ENCODE assay signal across 12 cellular contexts in genomic region chr19:11479090-11479469, GRCh38. TPM values are rescaled to one million over a fixed set of nuclear protein-coding genes. Genes with fewer than 3 reads are reported as not detected.
DNase-seq lines count a peak whose midpoint lies in the region; ATAC-seq and TF ChIP-seq lines count a peak whose summit lies in the region.
"Had no signal": no experiment of that assay in that cellular context is flagged by ENCODE, and none has a peak within 500 bp of the region (broad histone marks: within the 10 kb centered on the region; RNA-seq: fewer than 3 reads in every experiment).

No MANE protein-coding gene starts in this region.

- peak overlapping the region; percentile 62 for H3K27ac Mint-ChIP-seq in activated CD4-positive, alpha-beta T cell treated with anti-CD3 and anti-CD28 coated beads, Interleukin-2, amount 10 ng/mL, durations not matched to agents 7 days and 5 days
- no peak overlapping the region for H3K27ac Mint-ChIP-seq in endothelial cell (ENCODE audit: unreplicated experiment)
- H3K27ac Mint-ChIP-seq in stimulated activated effector memory CD8-positive, alpha-beta T cell treated with anti-CD3 and anti-CD28 coated beads, Interleukin-12 subunit alpha, Interleukin-12 subunit beta, amount 100 ng/mL, for 72 hours, result no peak overlapping the region
- H3K27ac Mint-ChIP-seq: activated naive CD4-positive, alpha-beta T cell treated with anti-CD3 and anti-CD28 coated beads for 36 hours had no signal

- no peak for TF ChIP-seq CTCF in endothelial cell (IDR thresholded peaks at IDR 0.05; ENCODE audit: unreplicated experiment)

- POLR2A ChIA-PET in activated CD4-positive, alpha-beta T cell treated with anti-CD3 and anti-CD28 coated beads, Interleukin-2, amount 10 ng/mL, durations not matched to agents 7 days and 5 days (lab: Charles Lee), result no interaction called here

- CTCF ChIA-PET in activated CD4-positive, alpha-beta T cell treated with anti-CD3 and anti-CD28 coated beads, Interleukin-2, amount 10 ng/mL, durations not matched to agents 7 days and 5 days (lab: Charles Lee), result no interaction called here

- no peak for ATAC-seq in stimulated activated effector memory CD8-positive, alpha-beta T cell treated with anti-CD3 and anti-CD28 coated beads, Interleukin-12 subunit alpha, Interleukin-12 subunit beta, amount 100 ng/mL, for 72 hours
- ATAC-seq in GM18867 (IDR thresholded peaks at IDR 0.05; ENCODE audit: unreplicated experiment), result no peak
- ATAC-seq in HG03521 (IDR thresholded peaks at IDR 0.05; ENCODE audit: unreplicated experiment), result no peak
- ATAC-seq: left lobe of liver had no signal

- peaks cover 46% of the 10 kb centered on the region for H3K27me3 Mint-ChIP-seq in activated CD4-positive, alpha-beta T cell treated with anti-CD3 and anti-CD28 coated beads, Interleukin-2, amount 10 ng/mL, durations not matched to agents 7 days and 5 days
- peaks cover 33% of the 10 kb centered on the region for H3K27me3 Mint-ChIP-seq in endothelial cell (ENCODE audit: unreplicated experiment)

- no peak for DNase-seq in activated CD4-positive, alpha-beta T cell treated with anti-CD3 and anti-CD28 coated beads, Interleukin-2, amount 10 ng/mL, durations not matched to agents 7 days and 5 days
- DNase-seq in activated CD4-positive, alpha-beta T cell treated with anti-CD3 and anti-CD28 coated beads, Interleukin-2, amount 50 U/mL, for 1 hour, result no peak
- no peak for DNase-seq in endothelial cell (ENCODE audit: low spot score)
- DNase-seq in stimulated activated effector memory CD8-positive, alpha-beta T cell treated with anti-CD3 and anti-CD28 coated beads, Interleukin-12 subunit alpha, Interleukin-12 subunit beta, amount 100 ng/mL, for 72 hours (ENCODE audit: low spot score in 2 of 2), result no peak
- DNase-seq: activated CD4-positive, alpha-beta T cell treated with anti-CD3 and anti-CD28 coated beads for 4 hours; cortex of kidney; foreskin keratinocyte; NCI-H774 had no signal

- peaks cover 7% of the 10 kb centered on the region for H3K36me3 Mint-ChIP-seq in activated CD4-positive, alpha-beta T cell treated with anti-CD3 and anti-CD28 coated beads, Interleukin-2, amount 10 ng/mL, durations not matched to agents 7 days and 5 days (ENCODE audit: low read depth)
- no peaks in the 10 kb centered on the region for H3K36me3 Mint-ChIP-seq in endothelial cell (ENCODE audit: low read depth, unreplicated experiment)
- peaks cover 15% of the 10 kb centered on the region for H3K36me3 Mint-ChIP-seq in stimulated activated effector memory CD8-positive, alpha-beta T cell treated with anti-CD3 and anti-CD28 coated beads, Interleukin-12 subunit alpha, Interleukin-12 subunit beta, amount 100 ng/mL, for 72 hours

- peak overlapping the region; percentile 32 for H3K4me3 Mint-ChIP-seq in activated CD4-positive, alpha-beta T cell treated with anti-CD3 and anti-CD28 coated beads, Interleukin-2, amount 10 ng/mL, durations not matched to agents 7 days and 5 days
- H3K4me3 Mint-ChIP-seq in endothelial cell (ENCODE audit: unreplicated experiment), result peak overlapping the region; percentile 59
- H3K4me3 Mint-ChIP-seq in stimulated activated effector memory CD8-positive, alpha-beta T cell treated with anti-CD3 and anti-CD28 coated beads, Interleukin-12 subunit alpha, Interleukin-12 subunit beta, amount 100 ng/mL, for 72 hours, result peak overlapping the region; percentile 31
- H3K4me3 Mint-ChIP-seq: activated naive CD4-positive, alpha-beta T cell treated with anti-CD3 and anti-CD28 coated beads for 36 hours had no signal

- H3K4me1 Mint-ChIP-seq in activated CD4-positive, alpha-beta T cell treated with anti-CD3 and anti-CD28 coated beads, Interleukin-2, amount 10 ng/mL, durations not matched to agents 7 days and 5 days, result peaks cover 21% of the 10 kb centered on the region
- H3K4me1 Mint-ChIP-seq in endothelial cell (ENCODE audit: unreplicated experiment), result peaks cover 6% of the 10 kb centered on the region
- peaks cover 34% of the 10 kb centered on the region for H3K4me1 Mint-ChIP-seq in stimulated activated effector memory CD8-positive, alpha-beta T cell treated with anti-CD3 and anti-CD28 coated beads, Interleukin-12 subunit alpha, Interleukin-12 subunit beta, amount 100 ng/mL, for 72 hours

- H3K9me3 Mint-ChIP-seq in activated CD4-positive, alpha-beta T cell treated with anti-CD3 and anti-CD28 coated beads, Interleukin-2, amount 10 ng/mL, durations not matched to agents 7 days and 5 days, result no peaks in the 10 kb centered on the region
- no peaks in the 10 kb centered on the region for H3K9me3 Mint-ChIP-seq in endothelial cell (ENCODE audit: unreplicated experiment)
- H3K9me3 Mint-ChIP-seq in stimulated activated effector memory CD8-positive, alpha-beta T cell treated with anti-CD3 and anti-CD28 coated beads, Interleukin-12 subunit alpha, Interleukin-12 subunit beta, amount 100 ng/mL, for 72 hours, result no peaks in the 10 kb centered on the region
- H3K9me3 Mint-ChIP-seq: activated naive CD4-positive, alpha-beta T cell treated with anti-CD3 and anti-CD28 coated beads for 36 hours had no signal

RNA-seq across cellular contexts. Expression of gene ELAVL3, which starts 1.8 kb away (rescaled TPM):
- under 1 TPM in 1 of 2 experiments, not detected in 1; 0.50 TPM for total RNA-seq in activated CD4-positive, alpha-beta T cell treated with anti-CD3 and anti-CD28 coated beads, Interleukin-2, amount 10 ng/mL, durations not matched to agents 7 days and 5 days
- 0.54 TPM for total RNA-seq in endothelial cell (ENCODE audit: unreplicated experiment)
- total RNA-seq: activated naive CD4-positive, alpha-beta T cell treated with anti-CD3 and anti-CD28 coated beads for 36 hours; foreskin keratinocyte; left lobe of liver had no signal

RNA-seq across cellular contexts. Expression of gene ZNF653, which starts 26.6 kb away (rescaled TPM):
- total RNA-seq in activated CD4-positive, alpha-beta T cell treated with anti-CD3 and anti-CD28 coated beads, Interleukin-2, amount 10 ng/mL, durations not matched to agents 7 days and 5 days, result 10 to 100 TPM; 21.4 to 24.4 TPM
- 7.7 TPM for total RNA-seq in endothelial cell (ENCODE audit: unreplicated experiment)

RNA-seq across cellular contexts. Expression of gene PRKCSH, which starts 43.6 kb away (rescaled TPM):
- 100 to 1,000 TPM; 321 to 338 TPM for total RNA-seq in activated CD4-positive, alpha-beta T cell treated with anti-CD3 and anti-CD28 coated beads, Interleukin-2, amount 10 ng/mL, durations not matched to agents 7 days and 5 days
- 466 TPM for total RNA-seq in endothelial cell (ENCODE audit: unreplicated experiment)

RNA-seq across cellular contexts. Expression of gene ODAD3, which starts 44.2 kb away (rescaled TPM):
- not detected for total RNA-seq in activated CD4-positive, alpha-beta T cell treated with anti-CD3 and anti-CD28 coated beads, Interleukin-2, amount 10 ng/mL, durations not matched to agents 7 days and 5 days
- total RNA-seq in endothelial cell (ENCODE audit: unreplicated experiment), result 0.64 TPM

RNA-seq across cellular contexts. Expression of gene ECSIT, which starts 49.9 kb away (rescaled TPM):
- total RNA-seq in activated CD4-positive, alpha-beta T cell treated with anti-CD3 and anti-CD28 coated beads, Interleukin-2, amount 10 ng/mL, durations not matched to agents 7 days and 5 days, result 10 to 100 TPM; 21.6 to 28.8 TPM
- total RNA-seq in endothelial cell (ENCODE audit: unreplicated experiment), result 16.7 TPM
